ENCODE assay signal across 1 cellular context in genomic region chr11:59545179-59546020, GRCh38.
TF ChIP-seq lines count a peak whose summit lies in the region.

No MANE protein-coding gene starts in this region.

TF ChIP-seq in SK-N-SH, 30 proteins besides CTCF, POLR2A, EP300 and RAD21 (continued from another document):
- TF ChIP-seq, protein P1, sequence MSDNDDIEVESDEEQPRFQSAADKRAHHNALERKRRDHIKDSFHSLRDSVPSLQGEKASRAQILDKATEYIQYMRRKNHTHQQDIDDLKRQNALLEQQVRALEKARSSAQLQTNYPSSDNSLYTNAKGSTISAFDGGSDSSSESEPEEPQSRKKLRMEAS (IDR thresholded peaks at IDR 0.05; ENCODE audit: low read depth): 0 out of 2 replicates have a peak, but pooled peaks have one; percentile 36
- TF ChIP-seq FOSL2 (IDR thresholded peaks at IDR 0.05; ENCODE audit: borderline replicate concordance, low read depth) (peak; percentile 89), JUND (IDR thresholded peaks at IDR 0.05) (peak; percentile 73), RFX5 (IDR thresholded peaks at IDR 0.05; ENCODE audit: low read length) (no peak), USF1 (IDR thresholded peaks at IDR 0.05; ENCODE audit: borderline replicate concordance, low read depth) (peak; percentile 22; the same call in 1 of the 2 replicates), NFIC (IDR thresholded peaks at IDR 0.05; ENCODE audit: borderline replicate concordance) (peak; percentile 36; the same call in 1 of the 2 replicates)
